Comparison of ENCODE assay signal across 12 cellular contexts in the genomic region with DNA sequence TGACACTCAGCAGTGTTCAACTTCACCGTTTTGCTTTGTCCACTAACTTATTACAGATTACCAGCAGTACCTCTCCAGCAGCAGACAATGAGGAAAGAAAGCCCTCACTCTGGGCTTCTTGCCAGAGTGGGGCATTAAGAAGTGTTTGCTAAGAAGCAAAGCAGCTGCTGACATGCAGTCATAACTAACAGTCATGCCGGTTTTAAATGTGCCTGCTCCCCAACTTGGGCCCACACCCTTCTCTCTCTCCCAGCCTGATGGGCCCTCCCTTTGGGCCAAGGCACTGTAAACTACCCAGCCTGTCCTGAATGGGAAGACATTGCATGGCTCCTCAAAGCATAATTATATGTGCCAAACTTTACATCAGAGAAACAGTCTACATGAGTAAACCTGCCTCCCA. TPM values are rescaled to one million over a fixed set of nuclear protein-coding genes. Genes with fewer than 3 reads are reported as not detected.
DNase-seq lines count a peak whose midpoint lies in the region; ATAC-seq and TF ChIP-seq lines count a peak whose summit lies in the region.
"Had no signal": no experiment of that assay in that cellular context is flagged by ENCODE, and none has a peak within 500 bp of the region (broad histone marks: within the 10 kb centered on the region; RNA-seq: fewer than 3 reads in every experiment).

No MANE protein-coding gene starts in this region.

- H4K20me1 ChIP-seq in mammary epithelial cell (ENCODE audit: insufficient read depth, low read length), result no peaks in the 10 kb centered on the region

- in situ Hi-C loops in mammary epithelial cell (cut with MboI; ENCODE audit: low sequenced_read_pairs in 2 of 2), result no loop called here

- 10% methylated on average over 2 of the region's 2 CpGs for WGBS in mammary epithelial cell (ENCODE audit: low coverage, missing lambda C conversion rate)

- peak overlapping the region; percentile 81 for H2AFZ ChIP-seq in mammary epithelial cell (ENCODE audit: low read depth, low read length)

- peak; percentile 97 for ATAC-seq in mucosa of descending colon
- no peak for ATAC-seq in stimulated activated naive B cell treated with anti-CD40 and anti-IgM and Interleukin-4, amounts not matched to agents 10 μg/mL and 1 μg/mL and 100 μg/mL, for 72 hours (replicated peaks)

- H3K36me3 ChIP-seq in mammary epithelial cell (ENCODE audit: insufficient read depth, low read length) (no peaks in the 10 kb centered on the region), mucosa of descending colon (ENCODE audit: low read depth) (no peaks in the 10 kb centered on the region)

- H3K27me3 ChIP-seq in mammary epithelial cell (ENCODE audit: insufficient read depth, low read length), result no peaks in the 10 kb centered on the region

- TF ChIP-seq CTCF in mammary epithelial cell (conservative IDR thresholded peaks at IDR 0.05 in 1 of 2, IDR thresholded peaks at IDR 0.05 in 1 of 2; ENCODE audit: extremely low read depth in 1 of 2, insufficient read depth in 1 of 2, low read depth in 1 of 2, low read length in 2 of 2) (no peak), mucosa of descending colon (IDR thresholded peaks at IDR 0.05) (no peak)

- CTCF ChIA-PET in mammary epithelial cell (lab: Charles Lee; ENCODE audit: low non-redundant PET), result no interaction called here

- H3K4me1 Mint-ChIP-seq in stimulated activated naive B cell treated with anti-CD40 and anti-IgM and Interleukin-4, amounts not matched to agents 10 μg/mL and 1 μg/mL and 100 μg/mL, for 72 hours, result peaks cover 3 to 10% of the 10 kb centered on the region in 2 donors
- H3K4me1 Mint-ChIP-seq: IgD-negative memory B cell had no signal

- no peak overlapping the region for H3K27ac Mint-ChIP-seq in stimulated activated naive B cell treated with anti-CD40 and anti-IgM and Interleukin-4, amounts not matched to agents 10 μg/mL and 1 μg/mL and 100 μg/mL, for 72 hours

- intact Hi-C loops in mammary epithelial cell (cut with micrococcal nuclease), result no loop called here
- intact Hi-C loops in mucosa of descending colon (cut with DNase I, micrococcal nuclease), result no loop called here

- peaks cover 8% of the 10 kb centered on the region for H3K4me1 ChIP-seq in mammary epithelial cell (ENCODE audit: insufficient read depth, low read length)
- H3K4me1 ChIP-seq in mucosa of descending colon (ENCODE audit: low read depth), result peaks cover 7% of the 10 kb centered on the region

- no peak overlapping the region for H3K9ac ChIP-seq in mammary epithelial cell (ENCODE audit: insufficient read depth, low read length)

- no peak overlapping the region for H3K27ac ChIP-seq in mammary epithelial cell (ENCODE audit: insufficient read depth, low read depth, low read length)

- H3K9me3 ChIP-seq in mammary epithelial cell (replicated peaks; ENCODE audit: insufficient read depth, low read length) (no peaks in the 10 kb centered on the region), mucosa of descending colon (no peaks in the 10 kb centered on the region)

- no TSS peak for BruUV-seq in mammary epithelial cell (replicated peaks; lab: Mats Ljungman, UMichigan)

- H3K79me2 ChIP-seq in mammary epithelial cell (ENCODE audit: insufficient read depth, low read length), result no peaks in the 10 kb centered on the region

- dilution Hi-C loops in mammary epithelial cell (cut with HindIII; ENCODE audit: low sequenced_read_pairs), result no loop called here

- peak overlapping the region; percentile 2 for H3K4me2 ChIP-seq in mammary epithelial cell (ENCODE audit: insufficient read depth, low read depth, low read length)

- DNase-seq in GM04504 (ENCODE audit: low read depth), result peak; percentile 49
- peak; percentile 7 for DNase-seq in NCI-H1436 treated with DMSO at 0.1 percent for 48 hours (lab: John Stamatoyannopoulos, UW)
- DNase-seq in mammary epithelial cell, result peak; percentile 70
- DNase-seq in mucosa of descending colon, result peak; percentile 47 to 71 (median 53)
- DNase-seq in stimulated activated naive B cell treated with anti-CD40 and anti-IgM and Interleukin-4, amounts not matched to agents 10 μg/mL and 1 μg/mL and 100 μg/mL, for 72 hours, result no peak
- no peak for DNase-seq in activated CD4-positive, alpha-beta T cell treated with anti-CD3 and anti-CD28 coated beads for 4 hours
- DNase-seq in NCI-H2171 treated with DMSO at 0.1 percent for 48 hours (lab: John Stamatoyannopoulos, UW), result no peak
- no peak for DNase-seq in retina
- DNase-seq: activated T-cell treated with anti-CD3 and anti-CD28 coated beads for 4 hours, erythroblast had no signal

- peaks cover 8 to 9% of the 10 kb centered on the region in 2 donors for H3K9me3 Mint-ChIP-seq in stimulated activated naive B cell treated with anti-CD40 and anti-IgM and Interleukin-4, amounts not matched to agents 10 μg/mL and 1 μg/mL and 100 μg/mL, for 72 hours

- H3K4me3 Mint-ChIP-seq in stimulated activated naive B cell treated with anti-CD40 and anti-IgM and Interleukin-4, amounts not matched to agents 10 μg/mL and 1 μg/mL and 100 μg/mL, for 72 hours, result no peak overlapping the region

- no peaks in the 10 kb centered on the region for H3K27me3 Mint-ChIP-seq in stimulated activated naive B cell treated with anti-CD40 and anti-IgM and Interleukin-4, amounts not matched to agents 10 μg/mL and 1 μg/mL and 100 μg/mL, for 72 hours

- H3K36me3 Mint-ChIP-seq in stimulated activated naive B cell treated with anti-CD40 and anti-IgM and Interleukin-4, amounts not matched to agents 10 μg/mL and 1 μg/mL and 100 μg/mL, for 72 hours, result peaks cover 4 to 5% of the 10 kb centered on the region in 2 donors

- H3K4me3 ChIP-seq in mammary epithelial cell (replicated peaks in 1 of 3; ENCODE audit: insufficient read depth in 1 of 3, low read depth in 2 of 3, low read length in 3 of 3), result no peak overlapping the region
- H3K4me3 ChIP-seq in mucosa of descending colon, result no peak overlapping the region

RNA-seq across cellular contexts. Expression of gene HHIP, which starts 54.6 kb away (rescaled TPM):
- total RNA-seq in mammary epithelial cell (1 to 10 TPM in 1 of 2 donors, under 1 TPM in 1; 0.17 to 3.4 TPM), mucosa of descending colon (1 to 10 TPM; 2.4 to 5.5 (median 2.7) TPM)
- 1.2 TPM for polyA plus RNA-seq in mammary epithelial cell
- 3.0 TPM for polyA minus RNA-seq in mammary epithelial cell
- polyA plus RNA-seq: IgD-negative memory B cell, neural cell had no signal

Comparison
In these comparisons a context has a peak if more than half of its experiments do, and no peak if none do; other contexts are left out.
1. DNase-seq: peak in GM04504 (single experiment), NCI-H1436 treated with DMSO at 0.1 percent for 48 hours (single experiment), mammary epithelial cell (single experiment) and mucosa of descending colon (3 of 3); none in stimulated activated naive B cell treated with anti-CD40 and anti-IgM and Interleukin-4, amounts not matched to agents 10 μg/mL and 1 μg/mL and 100 μg/mL, for 72 hours (single experiment), activated CD4-positive, alpha-beta T cell treated with anti-CD3 and anti-CD28 coated beads for 4 hours (0 of 2), NCI-H2171 treated with DMSO at 0.1 percent for 48 hours (single experiment) and retina (single experiment).